Comparison of ENCODE assay signal across 8 cellular contexts in genomic region chr12:111529424-111530368, GRCh38.
A peak's percentile ranks its signal among the peaks of the same experiment; 100 is the strongest.
DNase-seq lines count a peak whose midpoint lies in the region; ATAC-seq and TF ChIP-seq lines count a peak whose summit lies in the region.

No MANE protein-coding gene starts in this region.

- intact Hi-C loops in head of caudate nucleus (cut with DNase I), result no loop called here
- intact Hi-C loops in psoas muscle (cut with DNase I), result loop anchor here (2.0 to 10.0 kb wide), 2 partner anchors 133 to 135 kb away; no protein-coding TSS in a partner anchor
- intact Hi-C loops in aorta (cut with DNase I), result loop anchor here (2.0 to 5.0 kb wide), 2 partner anchors 132 to 133 kb away; no protein-coding TSS in a partner anchor

- H3K27ac ChIP-seq in KMS-11 (no peak overlapping the region), SJSA1 (no peak overlapping the region), psoas muscle (no peak overlapping the region), aorta (ENCODE audit: low read depth in 1 of 2, low read length in 2 of 2) (no peak overlapping the region)

- H3K27me3 ChIP-seq in KMS-11 (ENCODE audit: insufficient read depth, low read depth), result no peaks in the 10 kb centered on the region
- no peaks in the 10 kb centered on the region for H3K27me3 ChIP-seq in SJSA1 (replicated peaks)
- no peaks in the 10 kb centered on the region for H3K27me3 ChIP-seq in psoas muscle (ENCODE audit: insufficient read depth in 3 of 3, low read length in 2 of 3)
- H3K27me3 ChIP-seq in aorta (ENCODE audit: control insufficient read depth in 1 of 2, insufficient read depth in 2 of 2, low read length in 1 of 2), result no peaks in the 10 kb centered on the region

- no peaks in the 10 kb centered on the region for H3K79me2 ChIP-seq in KMS-11 (ENCODE audit: insufficient read depth, low read depth)

- H4K20me1 ChIP-seq in KMS-11 (ENCODE audit: insufficient read depth), result no peaks in the 10 kb centered on the region

- H3K4me3 ChIP-seq in KMS-11 (IDR thresholded peaks at IDR 0.05; ENCODE audit: insufficient read depth, low read depth, low read length) (no peak overlapping the region), SJSA1 (no peak overlapping the region), psoas muscle (no peak overlapping the region), aorta (ENCODE audit: low read length in 2 of 2) (no peak overlapping the region)

- no peak overlapping the region for H2AFZ ChIP-seq in KMS-11 (ENCODE audit: low read depth)

- H3K4me2 ChIP-seq in KMS-11, result no peak overlapping the region

- no peak overlapping the region for H3K9ac ChIP-seq in KMS-11

- WGBS in psoas muscle, 3 donors, result 56 to 58% (median 56%) methylated on average over 8 of the region's 8 CpGs
- 53 to 55% methylated on average over 8 of the region's 8 CpGs for WGBS in aorta, 2 donors

- H3K36me3 ChIP-seq in KMS-11 (ENCODE audit: insufficient read depth), result no peaks in the 10 kb centered on the region
- peaks cover 41% of the 10 kb centered on the region for H3K36me3 ChIP-seq in SJSA1
- H3K36me3 ChIP-seq in psoas muscle (ENCODE audit: insufficient read depth in 1 of 2, low read depth in 1 of 2), result peaks cover 0 to 56% of the 10 kb centered on the region in 2 donors
- peaks cover 0 to 4% of the 10 kb centered on the region in 2 donors for H3K36me3 ChIP-seq in aorta (ENCODE audit: control insufficient read depth in 1 of 2, insufficient read depth in 2 of 2, low read length in 1 of 2)

- TF ChIP-seq CTCF in KMS-11 (conservative IDR thresholded peaks at IDR 0.05; ENCODE audit: low read depth, low read length) (peak; percentile 75), psoas muscle (IDR thresholded peaks at IDR 0.05) (peak; percentile 63)

- DNase-seq in EL, result peak; percentile 61
- DNase-seq in SJSA1 (ENCODE audit: low read depth in 1 of 2, low spot score in 2 of 2), result peak; percentile 22 to 53
- DNase-seq in activated gamma-delta T cell treated with anti-CD3 and anti-CD28 coated beads, Interleukin-2, amount 50 U/mL, for 16 hours (ENCODE audit: low read depth), result peak; percentile 37
- peak in 38 of 42 donors; percentile 7 to 78 (median 52) for DNase-seq in head of caudate nucleus
- DNase-seq in psoas muscle, result peak in 1 of 2 donors; percentile 24
- DNase-seq in aorta, result peak in 1 of 2 donors; percentile 53

- H3K9me3 ChIP-seq in SJSA1 (replicated peaks) (no peaks in the 10 kb centered on the region), psoas muscle (no peaks in the 10 kb centered on the region), aorta (ENCODE audit: control insufficient read depth, low read length) (no peaks in the 10 kb centered on the region)

- ATAC-seq in psoas muscle (peak in 3 of 4 donors; percentile 42 to 57 (median 52)), aorta (ENCODE audit: low FRiP score) (peak; percentile 64), GM21737 (IDR thresholded peaks at IDR 0.05; ENCODE audit: unreplicated experiment) (no peak)

- H3K4me1 ChIP-seq in KMS-11 (ENCODE audit: low read depth, poor library complexity, severe bottlenecking), result no peaks in the 10 kb centered on the region
- no peaks in the 10 kb centered on the region for H3K4me1 ChIP-seq in SJSA1 (replicated peaks)
- no peaks in the 10 kb centered on the region for H3K4me1 ChIP-seq in psoas muscle
- no peaks in the 10 kb centered on the region for H3K4me1 ChIP-seq in aorta (ENCODE audit: control insufficient read depth in 1 of 2, insufficient read depth in 2 of 2, low read length in 2 of 2)
